ENCODE assay signal across 11 cellular contexts in the genomic region with DNA sequence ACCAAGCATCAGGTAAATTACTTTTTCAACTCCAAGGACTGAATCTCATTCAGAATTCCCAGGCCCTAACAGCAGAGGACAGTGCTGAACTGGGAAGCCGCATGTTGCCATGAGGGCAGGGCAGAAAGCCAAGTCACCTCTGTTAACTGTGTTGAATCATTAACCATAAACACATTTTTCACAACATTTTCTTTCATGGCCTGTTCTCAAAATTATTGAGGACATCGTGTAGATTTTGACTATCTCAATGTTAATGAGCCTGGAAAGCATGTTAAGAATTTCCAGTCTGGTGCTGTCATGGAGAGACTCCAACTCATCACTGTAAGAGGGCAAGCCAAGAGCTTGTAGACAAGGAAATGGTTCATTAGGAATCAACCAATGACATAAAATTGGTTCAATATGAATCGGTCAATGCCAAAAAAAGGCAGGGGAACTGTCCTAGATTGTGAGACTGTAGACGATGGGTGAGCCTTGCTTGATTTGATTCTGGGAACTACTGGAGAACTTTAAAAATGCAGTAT. TPM values are rescaled to one million over a fixed set of nuclear protein-coding genes. Genes with fewer than 3 reads are reported as not detected.
DNase-seq lines count a peak whose midpoint lies in the region; ATAC-seq and TF ChIP-seq lines count a peak whose summit lies in the region.
"Had no signal": no experiment of that assay in that cellular context is flagged by ENCODE, and none has a peak within 500 bp of the region (broad histone marks: within the 10 kb centered on the region; RNA-seq: fewer than 3 reads in every experiment).

No MANE protein-coding gene starts in this region.

- TF ChIP-seq CTCF in Peyer's patch (IDR thresholded peaks at IDR 0.05) (peak in 4 of 6 experiments; percentile 27 to 83 (median 78)), foreskin keratinocyte (conservative IDR thresholded peaks at IDR 0.05) (peak; percentile 84)

- no peaks in the 10 kb centered on the region for H3K27me3 Mint-ChIP-seq in activated naive CD4-positive, alpha-beta T cell treated with anti-CD3 and anti-CD28 coated beads for 36 hours (ENCODE audit: low read depth)

- H3K4me1 Mint-ChIP-seq in activated naive CD4-positive, alpha-beta T cell treated with anti-CD3 and anti-CD28 coated beads for 36 hours (ENCODE audit: low read depth), result peaks cover 4% of the 10 kb centered on the region

- peak; percentile 45 for ATAC-seq in foreskin keratinocyte
- no peak for ATAC-seq in GM18907 (IDR thresholded peaks at IDR 0.05; ENCODE audit: unreplicated experiment)
- ATAC-seq in GM18505 (IDR thresholded peaks at IDR 0.05; ENCODE audit: unreplicated experiment), result no peak

- H3K9me3 Mint-ChIP-seq in activated naive CD4-positive, alpha-beta T cell treated with anti-CD3 and anti-CD28 coated beads for 36 hours, result no peaks in the 10 kb centered on the region

- H3K4me1 ChIP-seq in Peyer's patch (peaks cover 0 to 5% (median 0%) of the 10 kb centered on the region in 4 donors), foreskin keratinocyte (no peaks in the 10 kb centered on the region)

- TF ChIP-seq POLR2A in Peyer's patch (IDR thresholded peaks at IDR 0.05) (no peak), GM18505 (IDR thresholded peaks at IDR 0.05; ENCODE audit: borderline replicate concordance, extremely low read depth, insufficient read depth, insufficient read length) (no peak)

- CTCF ChIA-PET in activated naive CD4-positive, alpha-beta T cell treated with anti-CD3 and anti-CD28 coated beads for 36 hours (lab: Charles Lee), result interaction anchor here (0.9 kb wide), 1 partner anchor 171 kb away, joined by 3 read pairs; no protein-coding TSS in a partner anchor

- H3K27ac ChIP-seq in Peyer's patch, result no peak overlapping the region
- no peak overlapping the region for H3K27ac ChIP-seq in foreskin keratinocyte
- H3K27ac ChIP-seq: esophagus muscularis mucosa had no signal

- DNase-seq in GM03348 (ENCODE audit: low spot score), result peak; percentile 80
- DNase-seq in Peyer's patch, result peak in 2 of 3 donors; percentile 55 to 76
- DNase-seq in foreskin keratinocyte, result peak in 1 of 2 donors; percentile 57
- peak; percentile 96 for DNase-seq in renal cortical epithelial cell (ENCODE audit: low read depth)
- DNase-seq in SHP77 (lab: John Stamatoyannopoulos, UW), result no peak
- DNase-seq in activated naive CD4-positive, alpha-beta T cell treated with anti-CD3 and anti-CD28 coated beads for 36 hours, result no peak
- DNase-seq: activated CD8-positive, alpha-beta memory T cell treated with anti-CD3 and anti-CD28 coated beads, Interleukin-2, amount 50 U/mL, for 48 hours; NK-92 treated with Interleukin-12 subunit alpha and Interleukin-12 subunit beta, amount 100 ng/mL, for 24 hours had no signal

- H3K9me3 ChIP-seq in Peyer's patch, result no peaks in the 10 kb centered on the region
- H3K9me3 ChIP-seq: esophagus muscularis mucosa had no signal

- H3K4me3 ChIP-seq in Peyer's patch, result no peak overlapping the region
- H3K4me3 ChIP-seq: esophagus muscularis mucosa had no signal

- peaks cover 31% of the 10 kb centered on the region for H3K36me3 Mint-ChIP-seq in activated naive CD4-positive, alpha-beta T cell treated with anti-CD3 and anti-CD28 coated beads for 36 hours (ENCODE audit: low read depth)

- no peaks in the 10 kb centered on the region for H3K27me3 ChIP-seq in Peyer's patch
- no peaks in the 10 kb centered on the region for H3K27me3 ChIP-seq in foreskin keratinocyte
- H3K27me3 ChIP-seq: esophagus muscularis mucosa had no signal

- intact Hi-C loops in activated naive CD4-positive, alpha-beta T cell treated with anti-CD3 and anti-CD28 coated beads for 36 hours (cut with micrococcal nuclease), result no loop called here

- no peaks in the 10 kb centered on the region for H3K36me3 ChIP-seq in Peyer's patch
- H3K36me3 ChIP-seq: esophagus muscularis mucosa had no signal

- no peak overlapping the region for H3K4me3 Mint-ChIP-seq in activated naive CD4-positive, alpha-beta T cell treated with anti-CD3 and anti-CD28 coated beads for 36 hours

- no peak overlapping the region for H3K27ac Mint-ChIP-seq in activated naive CD4-positive, alpha-beta T cell treated with anti-CD3 and anti-CD28 coated beads for 36 hours

RNA-seq across cellular contexts. Expression of gene CPM, which starts 33.7 kb away (rescaled TPM):
- total RNA-seq in Peyer's patch (10 to 100 TPM; 11.7 to 45.4 (median 33.9) TPM), foreskin keratinocyte (2.4 and 2.8 TPM in 2 replicates), renal cortical epithelial cell (90.3 and 219 TPM in 2 replicates)
- polyA plus RNA-seq in foreskin keratinocyte, result 0.73 and 0.86 TPM in 2 replicates
- total RNA-seq in activated naive CD4-positive, alpha-beta T cell treated with anti-CD3 and anti-CD28 coated beads for 36 hours, result 10 to 100 TPM; 50.5 to 55.1 TPM

Comparison
In these comparisons a context has a peak if more than half of its experiments do, and no peak if none do; other contexts are left out.
1. DNase-seq: peak in GM03348 (single experiment), Peyer's patch (2 of 3) and renal cortical epithelial cell (single experiment); none in SHP77 (0 of 2) and activated naive CD4-positive, alpha-beta T cell treated with anti-CD3 and anti-CD28 coated beads for 36 hours (single experiment).